23 cellular contexts compared by ENCODE assay signal in the genomic region with DNA sequence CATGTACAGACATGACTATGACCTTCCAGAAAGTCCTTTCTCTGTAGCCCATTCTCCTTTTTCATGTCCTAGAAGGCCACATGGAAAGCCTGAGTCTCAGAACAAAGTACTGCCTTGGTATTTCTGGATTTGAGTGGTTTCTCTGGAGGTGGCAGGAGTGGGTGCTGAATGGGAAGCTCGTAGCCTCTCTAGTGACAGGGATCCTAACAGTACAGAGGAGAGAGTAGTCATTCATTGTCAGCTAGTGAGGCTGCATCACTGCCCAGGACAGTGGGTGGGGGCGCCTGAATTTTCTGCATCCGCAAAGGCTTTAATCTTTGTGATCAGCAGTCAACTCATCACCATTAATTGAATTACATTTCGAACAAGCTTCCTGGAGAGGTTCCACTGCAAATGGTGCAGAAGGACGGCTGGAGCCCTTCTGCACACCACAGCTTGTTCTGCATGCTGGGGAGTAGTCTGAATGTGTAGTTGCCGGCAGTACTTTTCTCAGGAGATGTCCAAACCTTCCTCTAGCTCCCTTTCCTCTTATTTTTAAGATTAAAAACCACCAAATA.
DNase-seq lines count a peak whose midpoint lies in the region; ATAC-seq and TF ChIP-seq lines count a peak whose summit lies in the region.
"Had no signal": no experiment of that assay in that cellular context is flagged by ENCODE, and none has a peak within 500 bp of the region (broad histone marks: within the 10 kb centered on the region; RNA-seq: fewer than 3 reads in every experiment).

No MANE protein-coding gene starts in this region.

- peaks cover 2% of the 10 kb centered on the region for H3K4me1 Mint-ChIP-seq in activated CD8-positive, alpha-beta memory T cell treated with anti-CD3 and anti-CD28 coated beads, Interleukin-2, amount 10 ng/mL, durations not matched to agents 7 days and 5 days
- H3K4me1 Mint-ChIP-seq in nephron: peaks cover 44% of the 10 kb centered on the region
- no peaks in the 10 kb centered on the region for H3K4me1 Mint-ChIP-seq in activated T-cell treated with anti-CD3 and anti-CD28 coated beads, Interleukin-2, amount 50 U/mL, for 72 hours (ENCODE audit: low read depth)
- H3K4me1 Mint-ChIP-seq in effector memory CD8-positive, alpha-beta T cell (ENCODE audit: low read depth in 2 of 2): no peaks in the 10 kb centered on the region
- H3K4me1 Mint-ChIP-seq: IgD-negative memory B cell had no signal

- no peaks in the 10 kb centered on the region; the same call in 1 of the 2 replicates for H3K27me3 ChIP-seq in SK-N-SH (ENCODE audit: insufficient read depth)
- H3K27me3 ChIP-seq: BLaER1 treated with 17β-estradiol and CSF1 and Interleukin-3, amounts not matched to agents 10 nM and 100 nM; SJSA1 had no signal

- no peaks in the 10 kb centered on the region for H3F3A ChIP-seq in SK-N-SH (replicated peaks; ENCODE audit: insufficient read depth)

- no peaks in the 10 kb centered on the region for H3K36me3 Mint-ChIP-seq in activated CD8-positive, alpha-beta memory T cell treated with anti-CD3 and anti-CD28 coated beads, Interleukin-2, amount 10 ng/mL, durations not matched to agents 7 days and 5 days
- no peaks in the 10 kb centered on the region for H3K36me3 Mint-ChIP-seq in nephron (ENCODE audit: low read depth)
- H3K36me3 Mint-ChIP-seq in activated T-cell treated with anti-CD3 and anti-CD28 coated beads, Interleukin-2, amount 50 U/mL, for 72 hours (ENCODE audit: insufficient read depth in 2 of 2): no peaks in the 10 kb centered on the region
- H3K36me3 Mint-ChIP-seq in effector memory CD8-positive, alpha-beta T cell (ENCODE audit: insufficient read depth): no peaks in the 10 kb centered on the region
- H3K36me3 Mint-ChIP-seq: IgD-negative memory B cell had no signal

- H3K27me3 Mint-ChIP-seq in activated CD8-positive, alpha-beta memory T cell treated with anti-CD3 and anti-CD28 coated beads, Interleukin-2, amount 10 ng/mL, durations not matched to agents 7 days and 5 days: peaks cover 3% of the 10 kb centered on the region
- H3K27me3 Mint-ChIP-seq in nephron (ENCODE audit: low read depth): peaks cover 14% of the 10 kb centered on the region
- H3K27me3 Mint-ChIP-seq in activated T-cell treated with anti-CD3 and anti-CD28 coated beads, Interleukin-2, amount 50 U/mL, for 72 hours (ENCODE audit: low read depth): no peaks in the 10 kb centered on the region
- peaks cover 5 to 15% of the 10 kb centered on the region in 2 donors for H3K27me3 Mint-ChIP-seq in effector memory CD8-positive, alpha-beta T cell
- H3K27me3 Mint-ChIP-seq: CD4-positive, alpha-beta T cell had no signal

- 13% methylated on average over 5 of the region's 6 CpGs for WGBS in SK-N-SH (ENCODE audit: low lambda C conversion rate)

- H3K4me3 ChIP-seq in SK-N-SH (ENCODE audit: low read depth in 2 of 2, low read length in 1 of 2): no peak overlapping the region
- H3K4me3 ChIP-seq: BLaER1 treated with 17β-estradiol and CSF1 and Interleukin-3, amounts not matched to agents 10 nM and 100 nM; SJSA1 had no signal

- no peak overlapping the region for H3K4me2 ChIP-seq in SK-N-SH
- H3K4me2 ChIP-seq: KMS-11 had no signal

- no peak overlapping the region for H3K27ac Mint-ChIP-seq in activated CD8-positive, alpha-beta memory T cell treated with anti-CD3 and anti-CD28 coated beads, Interleukin-2, amount 10 ng/mL, durations not matched to agents 7 days and 5 days
- H3K27ac Mint-ChIP-seq in nephron: peak overlapping the region in 2 of 3 experiments; percentile 65 to 95
- H3K27ac Mint-ChIP-seq in activated T-cell treated with anti-CD3 and anti-CD28 coated beads, Interleukin-2, amount 50 U/mL, for 72 hours: no peak overlapping the region
- H3K27ac Mint-ChIP-seq in effector memory CD8-positive, alpha-beta T cell: no peak overlapping the region
- H3K27ac Mint-ChIP-seq: CD4-positive, alpha-beta T cell; IgD-negative memory B cell had no signal

- H4K20me1 ChIP-seq in SK-N-SH (ENCODE audit: insufficient read depth): no peaks in the 10 kb centered on the region
- H4K20me1 ChIP-seq: BLaER1 treated with 17β-estradiol and CSF1 and Interleukin-3, amounts not matched to agents 10 nM and 100 nM had no signal

- peak in 1 of 2 experiments; percentile 39; a peak in 1 of 4 replicates for TF ChIP-seq EP300 in SK-N-SH (IDR thresholded peaks at IDR 0.05; ENCODE audit: borderline replicate concordance in 1 of 2, low read depth in 1 of 2, low read length in 1 of 2)

- H3K36me3 ChIP-seq in SK-N-SH (replicated peaks in 1 of 2; ENCODE audit: control insufficient read depth in 1 of 2, insufficient read depth in 2 of 2, low read length in 1 of 2): no peaks in the 10 kb centered on the region
- H3K36me3 ChIP-seq: BLaER1 treated with 17β-estradiol and CSF1 and Interleukin-3, amounts not matched to agents 10 nM and 100 nM; SJSA1 had no signal

- peak; percentile 30 for TF ChIP-seq RAD21 in SK-N-SH (IDR thresholded peaks at IDR 0.05; ENCODE audit: low read length)

- H3K9me3 Mint-ChIP-seq in activated CD8-positive, alpha-beta memory T cell treated with anti-CD3 and anti-CD28 coated beads, Interleukin-2, amount 10 ng/mL, durations not matched to agents 7 days and 5 days (ENCODE audit: low read depth): no peaks in the 10 kb centered on the region
- no peaks in the 10 kb centered on the region for H3K9me3 Mint-ChIP-seq in nephron
- H3K9me3 Mint-ChIP-seq in activated T-cell treated with anti-CD3 and anti-CD28 coated beads, Interleukin-2, amount 50 U/mL, for 72 hours: no peaks in the 10 kb centered on the region
- no peaks in the 10 kb centered on the region for H3K9me3 Mint-ChIP-seq in effector memory CD8-positive, alpha-beta T cell
- H3K9me3 Mint-ChIP-seq: CD4-positive, alpha-beta T cell; IgD-negative memory B cell had no signal

- peaks cover 0 to 12% of the 10 kb centered on the region in 2 experiments; a peak in 2 of 4 replicates for H3K4me1 ChIP-seq in SK-N-SH (ENCODE audit: control insufficient read depth in 1 of 2, insufficient read depth in 2 of 2, low read depth in 1 of 2, low read length in 1 of 2)

- POLR2A ChIA-PET in SK-N-SH (lab: Yijun Ruan, JAX): interaction anchor here (0.7 kb wide), 1 partner anchor 167 kb away, joined by 3 read pairs; no protein-coding TSS in a partner anchor
- POLR2A ChIA-PET in RWPE1 (lab: Yijun Ruan, JAX; ENCODE audit: low non-redundant PET): no interaction called here

- no peak overlapping the region for H3K9ac ChIP-seq in SK-N-SH
- H3K9ac ChIP-seq: BLaER1 treated with 17β-estradiol and CSF1 and Interleukin-3, amounts not matched to agents 10 nM and 100 nM; KMS-11 had no signal

- no peak for TF ChIP-seq CTCF in SK-N-SH (IDR thresholded peaks at IDR 0.05)
- no peak for TF ChIP-seq CTCF in nephron (IDR thresholded peaks at IDR 0.05; ENCODE audit: unreplicated experiment in 3 of 3)
- TF ChIP-seq CTCF in RWPE1 (conservative IDR thresholded peaks at IDR 0.05; ENCODE audit: low read depth): no peak

- no peaks in the 10 kb centered on the region for H3K9me3 ChIP-seq in SK-N-SH
- H3K9me3 ChIP-seq: BLaER1 treated with 17β-estradiol and CSF1 and Interleukin-3, amounts not matched to agents 10 nM and 100 nM; SJSA1 had no signal

- no peak overlapping the region for H2AFZ ChIP-seq in SK-N-SH (ENCODE audit: low read depth)

- H3K4me3 Mint-ChIP-seq in activated CD8-positive, alpha-beta memory T cell treated with anti-CD3 and anti-CD28 coated beads, Interleukin-2, amount 10 ng/mL, durations not matched to agents 7 days and 5 days: no peak overlapping the region
- H3K4me3 Mint-ChIP-seq in nephron: peak overlapping the region in 1 of 3 experiments; percentile 2
- H3K4me3 Mint-ChIP-seq in activated T-cell treated with anti-CD3 and anti-CD28 coated beads, Interleukin-2, amount 50 U/mL, for 72 hours: no peak overlapping the region
- H3K4me3 Mint-ChIP-seq in effector memory CD8-positive, alpha-beta T cell: no peak overlapping the region
- H3K4me3 Mint-ChIP-seq: CD4-positive, alpha-beta T cell; IgD-negative memory B cell had no signal

- no peaks in the 10 kb centered on the region for H3K79me2 ChIP-seq in SK-N-SH (ENCODE audit: insufficient read depth)

- no peak for ATAC-seq in activated CD8-positive, alpha-beta memory T cell treated with anti-CD3 and anti-CD28 coated beads, Interleukin-2, amount 10 ng/mL, durations not matched to agents 7 days and 5 days
- ATAC-seq in activated T-cell treated with anti-CD3 and anti-CD28 coated beads, Interleukin-2, amount 50 U/mL, for 72 hours (replicated peaks in 1 of 2): no peak
- no peak for ATAC-seq in effector memory CD8-positive, alpha-beta T cell (replicated peaks)
- ATAC-seq: PC-3 had no signal

- CTCF ChIA-PET in activated CD8-positive, alpha-beta memory T cell treated with anti-CD3 and anti-CD28 coated beads, Interleukin-2, amount 10 ng/mL, durations not matched to agents 7 days and 5 days (lab: Charles Lee): interaction anchor here (0.6 kb wide), 1 partner anchor 212 kb away, joined by 3 read pairs; no protein-coding TSS in a partner anchor
- CTCF ChIA-PET in SK-N-SH (lab: Yijun Ruan, JAX): interaction anchor here (1.0 to 5.0 kb wide), 6 partner anchors 16 to 415 kb away, joined by 3 to 26 read pairs (median 8); no protein-coding TSS in a partner anchor
- CTCF ChIA-PET in RWPE1 (lab: Yijun Ruan, JAX): interaction anchor here (0.6 kb wide), 1 partner anchor 18 kb away, joined by 3 read pairs; no protein-coding TSS in a partner anchor

- H3K9me2 ChIP-seq in SK-N-SH: no peaks in the 10 kb centered on the region

- DNase-seq in activated CD8-positive, alpha-beta memory T cell treated with anti-CD3 and anti-CD28 coated beads, Interleukin-2, amount 50 U/mL, for 48 hours: peak; percentile 28
- no peak for DNase-seq in activated CD8-positive, alpha-beta memory T cell treated with anti-CD3 and anti-CD28 coated beads, Interleukin-2, amount 10 ng/mL, durations not matched to agents 7 days and 5 days
- peak; percentile 70 for DNase-seq in SK-N-SH
- no peak for DNase-seq in RWPE1 (ENCODE audit: low spot score)
- DNase-seq in activated T-cell treated with anti-CD3 and anti-CD28 coated beads, Interleukin-2, amount 50 U/mL, for 72 hours: no peak
- DNase-seq in effector memory CD8-positive, alpha-beta T cell: no peak
- DNase-seq: CD4-positive, alpha-beta T cell; NCI-H1092 treated with DMSO at 0.1 percent for 48 hours; NCI-H1436; NCI-H187; NCI-H2081 treated with DMSO at 0.1 percent for 48 hours; NCI-H446; NCI-H526; NCI-H82; NK-92 treated with Interleukin-12 subunit alpha and Interleukin-12 subunit beta, amount 100 ng/mL, for 24 hours; PC-3; Right ventricle myocardium superior had no signal

- H3K27ac ChIP-seq in SK-N-SH (ENCODE audit: low read depth in 2 of 2, low read length in 1 of 2) (peak overlapping the region in 1 of 2 experiments; percentile 68; a peak in 2 of 4 replicates), RWPE1 (no peak overlapping the region)
- H3K27ac ChIP-seq: BLaER1 treated with 17β-estradiol and CSF1 and Interleukin-3, amounts not matched to agents 10 nM and 100 nM; HL-60; KMS-11; SJSA1 had no signal

TF ChIP-seq in SK-N-SH, 30 proteins besides CTCF, POLR2A, EP300 and RAD21 (continues in another document):
- TF ChIP-seq CHD2 (IDR thresholded peaks at IDR 0.05; ENCODE audit: low read length, partially characterized antibody): peak; percentile 32
- no peak for TF ChIP-seq SMC3 (IDR thresholded peaks at IDR 0.05; ENCODE audit: low read depth, low read length)
- no peak for TF ChIP-seq FOXJ3 (CRISPR knock-in tag; IDR thresholded peaks at IDR 0.05)
- TF ChIP-seq RXRA (IDR thresholded peaks at IDR 0.05; ENCODE audit: borderline replicate concordance, low read depth): no peak
- peak; percentile 69 for TF ChIP-seq RCOR1 (IDR thresholded peaks at IDR 0.05; ENCODE audit: low read length)
- TF ChIP-seq TCF12 (IDR thresholded peaks at IDR 0.05): no peak

Comparison
In these comparisons a context has a peak if more than half of its experiments do, and no peak if none do; other contexts are left out.
1. DNase-seq: peak in activated CD8-positive, alpha-beta memory T cell treated with anti-CD3 and anti-CD28 coated beads, Interleukin-2, amount 50 U/mL, for 48 hours (single experiment) and SK-N-SH (single experiment); none in activated CD8-positive, alpha-beta memory T cell treated with anti-CD3 and anti-CD28 coated beads, Interleukin-2, amount 10 ng/mL, durations not matched to agents 7 days and 5 days (single experiment), RWPE1 (single experiment), activated T-cell treated with anti-CD3 and anti-CD28 coated beads, Interleukin-2, amount 50 U/mL, for 72 hours (0 of 2) and effector memory CD8-positive, alpha-beta T cell (0 of 3).
2. H3K27ac Mint-ChIP-seq: peak in nephron (2 of 3); none in activated CD8-positive, alpha-beta memory T cell treated with anti-CD3 and anti-CD28 coated beads, Interleukin-2, amount 10 ng/mL, durations not matched to agents 7 days and 5 days (single experiment), activated T-cell treated with anti-CD3 and anti-CD28 coated beads, Interleukin-2, amount 50 U/mL, for 72 hours (single experiment) and effector memory CD8-positive, alpha-beta T cell (0 of 2).